Comparison of ENCODE assay signal across 22 cellular contexts in the genomic region with DNA sequence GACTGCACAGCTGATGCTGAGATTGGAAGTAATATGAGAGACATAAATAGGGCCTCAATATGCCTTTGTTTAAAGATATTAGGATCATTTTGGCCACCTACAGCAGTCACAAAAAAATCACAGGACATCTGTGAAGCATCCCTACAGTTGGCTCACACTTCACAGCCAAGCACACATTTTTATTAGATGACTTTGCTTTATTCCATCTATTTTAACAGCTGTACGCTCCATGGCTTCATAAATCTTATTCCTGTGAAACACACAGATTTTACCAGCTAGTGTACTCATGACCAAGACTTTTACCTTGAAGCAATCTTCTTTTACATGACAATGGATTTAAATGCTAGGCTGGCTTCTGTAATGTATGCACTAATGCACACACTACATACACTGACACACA.
A peak's percentile ranks its signal among the peaks of the same experiment; 100 is the strongest.
DNase-seq lines count a peak whose midpoint lies in the region; ATAC-seq and TF ChIP-seq lines count a peak whose summit lies in the region.
"Had no signal": no experiment of that assay in that cellular context is flagged by ENCODE, and none has a peak within 500 bp of the region (broad histone marks: within the 10 kb centered on the region; RNA-seq: fewer than 3 reads in every experiment).

No MANE protein-coding gene starts in this region.

- intact Hi-C loops in HCT116 (cut with micrococcal nuclease) (no loop called here), esophagus squamous epithelium (cut with DNase I) (no loop called here)

- H3K36me3 ChIP-seq in HCT116 (ENCODE audit: control insufficient read depth in 1 of 2, insufficient read depth in 2 of 2, low read length in 2 of 2) (no peaks in the 10 kb centered on the region), esophagus squamous epithelium (no peaks in the 10 kb centered on the region), rectal smooth muscle tissue (ENCODE audit: control insufficient read depth, insufficient read depth, low read length) (no peaks in the 10 kb centered on the region)
- H3K36me3 ChIP-seq: BLaER1, neural progenitor cell, tibial artery had no signal

- WGBS in esophagus squamous epithelium, 2 donors, result 86 to 100% methylated on average over 1 of the region's 1 CpG

- H3K9me3 ChIP-seq in HCT116 (ENCODE audit: control insufficient read depth in 1 of 2, insufficient read depth in 1 of 2, low read depth in 1 of 2, low read length in 2 of 2) (peaks cover 0 to 4% of the 10 kb centered on the region in 2 experiments; a peak in 1 of 4 replicates), esophagus squamous epithelium (no peaks in the 10 kb centered on the region)
- H3K9me3 ChIP-seq: Caco-2, tibial artery had no signal

- peak overlapping the region; percentile 2 for H2AFZ ChIP-seq in HCT116 (ENCODE audit: low read depth, low read length, poor library complexity, severe bottlenecking)
- H2AFZ ChIP-seq: neural progenitor cell had no signal

- no peak for TF ChIP-seq CTCF in HCT116 (IDR thresholded peaks at IDR 0.05 in 2 of 3, conservative IDR thresholded peaks at IDR 0.05 in 1 of 3; ENCODE audit: borderline replicate concordance in 1 of 3, insufficient read depth in 1 of 3, low read depth in 2 of 3, low read length in 2 of 3)
- TF ChIP-seq CTCF in esophagus squamous epithelium (IDR thresholded peaks at IDR 0.05), result no peak

- no peaks in the 10 kb centered on the region for H4K20me1 ChIP-seq in HCT116 (ENCODE audit: insufficient read depth)
- H4K20me1 ChIP-seq: BLaER1 had no signal

- no peaks in the 10 kb centered on the region for H3K9me2 ChIP-seq in HCT116 (ENCODE audit: insufficient read depth)

- POLR2A ChIA-PET in HCT116 (lab: Charles Lee), result no interaction called here

- ATAC-seq in HCT116 (no peak), GM18498 (IDR thresholded peaks at IDR 0.05; ENCODE audit: unreplicated experiment) (no peak), GM18519 (IDR thresholded peaks at IDR 0.05; ENCODE audit: low FRiP score, unreplicated experiment) (no peak), GM18909 (IDR thresholded peaks at IDR 0.05; ENCODE audit: poor library complexity, unreplicated experiment) (no peak), HG02623 (IDR thresholded peaks at IDR 0.05; ENCODE audit: unreplicated experiment) (no peak)
- ATAC-seq: activated CD8-positive, alpha-beta memory T cell treated with anti-CD3 and anti-CD28 coated beads, Interleukin-2, amount 10 ng/mL, durations not matched to agents 7 days and 5 days; WTC11 had no signal

- no peaks in the 10 kb centered on the region for H3K79me2 ChIP-seq in HCT116 (ENCODE audit: insufficient read depth, low read length)

- CTCF ChIA-PET in HCT116 (lab: Charles Lee), result no interaction called here

- H3K27me3 ChIP-seq in HCT116 (ENCODE audit: insufficient read depth, low read length), result no peaks in the 10 kb centered on the region
- H3K27me3 ChIP-seq in esophagus squamous epithelium, result no peaks in the 10 kb centered on the region
- no peaks in the 10 kb centered on the region for H3K27me3 ChIP-seq in rectal smooth muscle tissue (ENCODE audit: control insufficient read depth, insufficient read depth, low read length)
- H3K27me3 ChIP-seq: BLaER1, dorsolateral prefrontal cortex, neural progenitor cell, tibial artery had no signal

- H3K9ac ChIP-seq in HCT116 (ENCODE audit: low read length) (no peak overlapping the region), rectal smooth muscle tissue (ENCODE audit: low read length) (no peak overlapping the region)
- H3K9ac ChIP-seq: BLaER1, neural progenitor cell had no signal

- H3K4me3 ChIP-seq in HCT116 (replicated peaks in 1 of 2; ENCODE audit: low read depth in 1 of 2, low read length in 2 of 2) (no peak overlapping the region), esophagus squamous epithelium (no peak overlapping the region), rectal smooth muscle tissue (ENCODE audit: low read length) (no peak overlapping the region)
- H3K4me3 ChIP-seq: BLaER1, dorsolateral prefrontal cortex, neural progenitor cell, tibial artery had no signal

- DNase-seq in AG08395 (ENCODE audit: low spot score) (peak; percentile 30), HCT116 (ENCODE audit: low read depth, low spot score) (no peak), esophagus squamous epithelium (lab: John Stamatoyannopoulos, UW) (no peak)
- DNase-seq: activated CD8-positive, alpha-beta memory T cell treated with anti-CD3 and anti-CD28 coated beads, Interleukin-2, amount 10 ng/mL, durations not matched to agents 7 days and 5 days; activated naive CD4-positive, alpha-beta T cell; activated T-cell treated with anti-CD3 and anti-CD28 coated beads, Interleukin-2, amount 50 U/mL, for 48 hours; Caco-2; dorsolateral prefrontal cortex; kidney glomerular epithelial cell; NCI-H1092 treated with DMSO at 0.1 percent for 48 hours; NCI-H187; NCI-H524 treated with DMSO at 0.1 percent for 48 hours; SHP77; tibial artery had no signal

- TF ChIP-seq POLR2A in HCT116 (IDR thresholded peaks at IDR 0.05; ENCODE audit: borderline replicate concordance, extremely low read depth, insufficient read depth, insufficient read length), result no peak
- TF ChIP-seq POLR2A in esophagus squamous epithelium (IDR thresholded peaks at IDR 0.05), result no peak

- no TSS peak for BruUV-seq in HCT116 (replicated peaks; lab: Mats Ljungman, UMichigan)

- no peak for TF ChIP-seq RAD21 in HCT116 (IDR thresholded peaks at IDR 0.05; ENCODE audit: low read depth)

- RAD21 ChIA-PET in HCT116 (lab: Charles Lee; ENCODE audit: low non-redundant PET in 1 of 2, low total read pairs in 2 of 2, uncharacterized antibody in 2 of 2, unreplicated experiment in 2 of 2), result no interaction called here

- H3K4me2 ChIP-seq in HCT116 (ENCODE audit: low read length), result no peak overlapping the region
- H3K4me2 ChIP-seq: neural progenitor cell had no signal

- H3K27ac ChIP-seq in HCT116 (ENCODE audit: low read depth, low read length) (no peak overlapping the region), esophagus squamous epithelium (peak overlapping the region in 3 of 4 donors; percentile 41 to 61 (median 59)), rectal smooth muscle tissue (ENCODE audit: low read depth, low read length) (peak overlapping the region; percentile 48)
- H3K27ac ChIP-seq: BLaER1, neural progenitor cell, tibial artery had no signal

- H3K4me1 ChIP-seq in HCT116 (ENCODE audit: control insufficient read depth in 1 of 2, insufficient read depth in 2 of 2, low read length in 2 of 2), result peaks cover 25 to 36% of the 10 kb centered on the region in 2 experiments
- peaks cover 7 to 28% (median 22%) of the 10 kb centered on the region in 3 donors for H3K4me1 ChIP-seq in esophagus squamous epithelium
- peaks cover 9% of the 10 kb centered on the region for H3K4me1 ChIP-seq in rectal smooth muscle tissue (ENCODE audit: control insufficient read depth, insufficient read depth, low read length)
- H3K4me1 ChIP-seq: neural progenitor cell had no signal

TF ChIP-seq in HCT116, 20 proteins besides CTCF, POLR2A, EP300 and RAD21:
- no peak for TF ChIP-seq ELF1 (IDR thresholded peaks at IDR 0.05; ENCODE audit: borderline replicate concordance, low read depth)
- no peak for TF ChIP-seq SRF (IDR thresholded peaks at IDR 0.05; ENCODE audit: low read depth)
- TF ChIP-seq ZNF274 (IDR thresholded peaks at IDR 0.05; ENCODE audit: low read depth, low read length), result no peak
- TF ChIP-seq FOSL1 (IDR thresholded peaks at IDR 0.05; ENCODE audit: low read depth), result no peak
